Comparison of ENCODE assay signal across 23 cellular contexts in the genomic region with DNA sequence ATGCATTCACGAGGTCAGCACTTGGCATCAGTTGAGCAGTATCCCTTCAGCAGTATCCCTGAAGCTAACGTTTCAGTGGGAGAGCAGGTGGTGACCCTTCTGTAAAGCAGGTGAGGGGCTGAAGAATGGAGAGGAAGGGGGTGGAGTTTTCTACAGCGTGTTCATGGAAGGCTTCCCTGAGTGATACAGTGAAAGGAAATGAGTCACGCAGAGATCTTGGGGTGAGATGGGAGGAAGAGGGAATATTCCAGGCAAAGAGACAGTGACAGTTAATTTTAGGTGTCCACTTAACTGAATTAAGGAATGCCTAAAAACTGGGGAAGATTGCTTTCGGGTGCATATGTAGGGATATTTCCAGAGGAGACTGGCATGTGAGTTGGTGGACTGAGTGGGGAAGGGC. TPM values are rescaled to one million over a fixed set of nuclear protein-coding genes. Genes with fewer than 3 reads are reported as not detected.
DNase-seq lines count a peak whose midpoint lies in the region; ATAC-seq, FAIRE-seq and TF ChIP-seq lines count a peak whose summit lies in the region.
"Had no signal": no experiment of that assay in that cellular context is flagged by ENCODE, and none has a peak within 500 bp of the region (broad histone marks: within the 10 kb centered on the region; RNA-seq: fewer than 3 reads in every experiment).

No MANE protein-coding gene starts in this region.

- no peaks in the 10 kb centered on the region for H3K9me3 Mint-ChIP-seq in astrocyte (ENCODE audit: unreplicated experiment)
- peaks cover 5% of the 10 kb centered on the region for H3K9me3 Mint-ChIP-seq in activated CD4-positive, alpha-beta T cell treated with anti-CD3 and anti-CD28 coated beads, Interleukin-2, amount 10 ng/mL, durations not matched to agents 24 days and 14 days
- H3K9me3 Mint-ChIP-seq: H9 had no signal

- H2AFZ ChIP-seq in IMR-90 (replicated peaks; ENCODE audit: low read length, poor library complexity) (peak overlapping the region; percentile 85), astrocyte (ENCODE audit: low read depth, low read length) (no peak overlapping the region), osteoblast (ENCODE audit: low read length) (peak overlapping the region; percentile 5)
- H2AFZ ChIP-seq: PC-9 had no signal

- no peak for FAIRE-seq in astrocyte (lab: Jason Lieb, UNC)
- FAIRE-seq: GM12878 had no signal

- H4K5ac ChIP-seq in IMR-90 (ENCODE audit: low read depth, low read length): no peak overlapping the region

- H3K9me1 ChIP-seq in IMR-90 (ENCODE audit: insufficient read depth, low read length): peaks cover 8% of the 10 kb centered on the region; the same call in 1 of the 2 replicates

- H3K4me2 ChIP-seq in IMR-90 (ENCODE audit: low read depth, low read length) (no peak overlapping the region), astrocyte (ENCODE audit: low read length) (peak overlapping the region; percentile 12), osteoblast (ENCODE audit: insufficient read depth, low read length) (no peak overlapping the region)
- H3K4me2 ChIP-seq: PC-9 had no signal

- ATAC-seq in IMR-90 (ENCODE audit: low read depth): no peak
- ATAC-seq: GM12878, T-helper 17 cell had no signal

- POLR2A ChIA-PET in IMR-90 (lab: Charles Lee; ENCODE audit: unreplicated experiment): no interaction called here

- peak overlapping the region; percentile 25; the same call in 1 of the 2 replicates for H2BK120ac ChIP-seq in IMR-90 (ENCODE audit: low read depth, low read length)

- H3K27ac Mint-ChIP-seq in astrocyte (ENCODE audit: unreplicated experiment): no peak overlapping the region
- no peak overlapping the region for H3K27ac Mint-ChIP-seq in activated CD4-positive, alpha-beta T cell treated with anti-CD3 and anti-CD28 coated beads, Interleukin-2, amount 10 ng/mL, durations not matched to agents 24 days and 14 days
- H3K27ac Mint-ChIP-seq: CD4-positive, CD25-positive, alpha-beta regulatory T cell; H9; T-helper 17 cell had no signal

- 0 out of 2 replicates have a peak, but pooled peaks cover 1% of the 10 kb centered on the region for H3K4me1 ChIP-seq in IMR-90 (ENCODE audit: control insufficient read depth, insufficient read depth, low read length)
- peaks cover 6% of the 10 kb centered on the region for H3K4me1 ChIP-seq in astrocyte (ENCODE audit: insufficient read depth, low read length)
- H3K4me1 ChIP-seq in osteoblast (ENCODE audit: insufficient read depth, low read length): no peaks in the 10 kb centered on the region
- H3K4me1 ChIP-seq: BE2C had no signal

- no peak overlapping the region for H3K23ac ChIP-seq in IMR-90 (ENCODE audit: low read depth, low read length)

- no peak overlapping the region for H3K9ac ChIP-seq in IMR-90 (ENCODE audit: low read depth, low read length)
- H3K9ac ChIP-seq in astrocyte (ENCODE audit: low read length): no peak overlapping the region

- no peak for TF ChIP-seq POLR2A in IMR-90 (IDR thresholded peaks at IDR 0.05; ENCODE audit: low read depth, low read length)

- H3K27ac ChIP-seq in IMR-90 (ENCODE audit: insufficient read depth, low read length) (no peak overlapping the region), astrocyte (ENCODE audit: low read depth, low read length) (no peak overlapping the region), osteoblast (ENCODE audit: low read depth, low read length) (no peak overlapping the region)
- H3K27ac ChIP-seq: HL-60, PC-9 had no signal

- H3K4me3 ChIP-seq in IMR-90 (ENCODE audit: insufficient read depth, low read depth, low read length) (no peak overlapping the region), astrocyte (ENCODE audit: insufficient read depth, low read depth, low read length) (no peak overlapping the region), osteoblast (ENCODE audit: insufficient read depth, low read length) (no peak overlapping the region)
- H3K4me3 ChIP-seq: GM12878, PC-9 had no signal

- H3K14ac ChIP-seq in IMR-90 (replicated peaks; ENCODE audit: low read depth, low read length): no peak overlapping the region

- no peak for TF ChIP-seq RAD21 in IMR-90 (IDR thresholded peaks at IDR 0.05; ENCODE audit: low read length)

- peak overlapping the region; percentile 19; the same call in 1 of the 2 replicates for H3K4ac ChIP-seq in IMR-90 (ENCODE audit: low read depth, low read length)

- H3K27me3 Mint-ChIP-seq in astrocyte (ENCODE audit: low read depth, unreplicated experiment): peaks cover 3% of the 10 kb centered on the region
- no peaks in the 10 kb centered on the region for H3K27me3 Mint-ChIP-seq in activated CD4-positive, alpha-beta T cell treated with anti-CD3 and anti-CD28 coated beads, Interleukin-2, amount 10 ng/mL, durations not matched to agents 24 days and 14 days
- H3K27me3 Mint-ChIP-seq: CD4-positive, CD25-positive, alpha-beta regulatory T cell; T-helper 17 cell had no signal

- no peaks in the 10 kb centered on the region for H3K79me1 ChIP-seq in IMR-90 (ENCODE audit: low read depth in 1 of 2, low read length in 2 of 2)

- BruUV-seq in IMR-90 (replicated peaks; lab: Mats Ljungman, UMichigan): no TSS peak

- WGBS in IMR-90 (ENCODE audit: extremely low coverage in 2 of 2, insufficient read length in 1 of 2), 2 experiments: 50% methylated on average over 3 of the region's 5 CpGs; no CpG with 5 or more reads in 1 of the 2 experiments

- no peak overlapping the region for H2BK15ac ChIP-seq in IMR-90 (ENCODE audit: low read depth, low read length)

- H3K79me2 ChIP-seq in astrocyte (ENCODE audit: insufficient read depth, low read length) (no peaks in the 10 kb centered on the region), osteoblast (ENCODE audit: insufficient read depth, low read length) (no peaks in the 10 kb centered on the region)

- H3K4me3 Mint-ChIP-seq in astrocyte (ENCODE audit: unreplicated experiment): no peak overlapping the region
- no peak overlapping the region for H3K4me3 Mint-ChIP-seq in activated CD4-positive, alpha-beta T cell treated with anti-CD3 and anti-CD28 coated beads, Interleukin-2, amount 10 ng/mL, durations not matched to agents 24 days and 14 days
- H3K4me3 Mint-ChIP-seq: CD4-positive, CD25-positive, alpha-beta regulatory T cell; H9; T-helper 17 cell had no signal

- H3K27me3 ChIP-seq in IMR-90 (ENCODE audit: control insufficient read depth, insufficient read depth, low read length) (no peaks in the 10 kb centered on the region; the same call in 1 of the 2 replicates), astrocyte (ENCODE audit: insufficient read depth, low read length) (no peaks in the 10 kb centered on the region), osteoblast (ENCODE audit: insufficient read depth, low read length) (peaks cover 12% of the 10 kb centered on the region)
- H3K27me3 ChIP-seq: BE2C had no signal

- in situ Hi-C loops in IMR-90 (cut with MboI; ENCODE audit: low sequenced_read_pairs): no loop called here

- H3K4me1 Mint-ChIP-seq in astrocyte (ENCODE audit: low read depth, unreplicated experiment): peaks cover 4% of the 10 kb centered on the region
- no peaks in the 10 kb centered on the region for H3K4me1 Mint-ChIP-seq in activated CD4-positive, alpha-beta T cell treated with anti-CD3 and anti-CD28 coated beads, Interleukin-2, amount 10 ng/mL, durations not matched to agents 24 days and 14 days
- H3K4me1 Mint-ChIP-seq: CD4-positive, CD25-positive, alpha-beta regulatory T cell; T-helper 17 cell had no signal

- H3K36me3 ChIP-seq in IMR-90 (ENCODE audit: control insufficient read depth, insufficient read depth, low read length): no peaks in the 10 kb centered on the region
- H3K36me3 ChIP-seq in astrocyte (ENCODE audit: insufficient read depth, low read length): no peaks in the 10 kb centered on the region
- no peaks in the 10 kb centered on the region for H3K36me3 ChIP-seq in osteoblast (ENCODE audit: insufficient read depth, low read length)
- H3K36me3 ChIP-seq: BE2C had no signal

- H4K20me1 ChIP-seq in IMR-90 (ENCODE audit: insufficient read depth, low read length) (no peaks in the 10 kb centered on the region), astrocyte (ENCODE audit: insufficient read depth, low read length) (no peaks in the 10 kb centered on the region), osteoblast (ENCODE audit: insufficient read depth, low read length) (no peaks in the 10 kb centered on the region)

- dilution Hi-C loops in IMR-90 (cut with HindIII; ENCODE audit: low sequenced_read_pairs, unreplicated experiment): no loop called here

- TF ChIP-seq CTCF in IMR-90 (conservative IDR thresholded peaks at IDR 0.05; ENCODE audit: low read depth, low read length): no peak
- no peak for TF ChIP-seq CTCF in astrocyte (IDR thresholded peaks at IDR 0.05; ENCODE audit: insufficient read depth, low read depth, low read length)
- no peak for TF ChIP-seq CTCF in osteoblast (IDR thresholded peaks at IDR 0.05; ENCODE audit: extremely low read depth, low read depth, low read length)

- peak overlapping the region; percentile 77; the same call in 1 of the 2 replicates for H2BK20ac ChIP-seq in IMR-90 (ENCODE audit: low read depth, low read length)

- peak; percentile 72 for DNase-seq in ELR (ENCODE audit: low read depth)
- peak; percentile 41 for DNase-seq in IMR-90
- DNase-seq in astrocyte (ENCODE audit: low read depth): no peak
- no peak for DNase-seq in osteoblast (ENCODE audit: insufficient read length, low spot score, missing footprints)
- no peak for DNase-seq in activated CD4-positive, alpha-beta T cell treated with anti-CD3 and anti-CD28 coated beads, Interleukin-2, amount 10 ng/mL, durations not matched to agents 24 days and 14 days
- DNase-seq in amygdala (lab: John Stamatoyannopoulos, UW): no peak
- no peak for DNase-seq in NCI-H2081 treated with DMSO at 0.1 percent for 48 hours (lab: John Stamatoyannopoulos, UW)
- DNase-seq in NCI-H1694 (lab: John Stamatoyannopoulos, UW): no peak
- DNase-seq: BE2C; CD4-positive, CD25-positive, alpha-beta regulatory T cell; COR-L47; DMS 273 treated with DMSO at 0.1 percent for 48 hours; DND-41; GF-D8; H9; NCI-H187; NCI-H226; NCI-H526; PC-9; T-helper 17 cell had no signal

- no peak overlapping the region for H4K91ac ChIP-seq in IMR-90 (ENCODE audit: insufficient read depth, low read depth, low read length)

- H2AK9ac ChIP-seq in IMR-90 (replicated peaks; ENCODE audit: low read depth, low read length, poor library complexity): peak overlapping the region; percentile 56

- H4K8ac ChIP-seq in IMR-90 (ENCODE audit: low read depth in 2 of 2, low read length in 2 of 2): peak overlapping the region in 1 of 2 experiments; percentile 22; a peak in 1 of 4 replicates

- H3K9me3 ChIP-seq in IMR-90 (ENCODE audit: control insufficient read depth, insufficient read depth, low read length) (no peaks in the 10 kb centered on the region), astrocyte (ENCODE audit: insufficient read depth, low read depth, low read length) (no peaks in the 10 kb centered on the region), osteoblast (ENCODE audit: low read depth, low read length) (no peaks in the 10 kb centered on the region)
- H3K9me3 ChIP-seq: BE2C had no signal

- no peaks in the 10 kb centered on the region for H3K36me3 Mint-ChIP-seq in astrocyte (ENCODE audit: low read depth, unreplicated experiment)
- H3K36me3 Mint-ChIP-seq in activated CD4-positive, alpha-beta T cell treated with anti-CD3 and anti-CD28 coated beads, Interleukin-2, amount 10 ng/mL, durations not matched to agents 24 days and 14 days (ENCODE audit: low read depth): no peaks in the 10 kb centered on the region
- H3K36me3 Mint-ChIP-seq: CD4-positive, CD25-positive, alpha-beta regulatory T cell had no signal

- intact Hi-C loops in IMR-90 (cut with micrococcal nuclease): no loop called here
- intact Hi-C loops in activated CD4-positive, alpha-beta T cell treated with anti-CD3 and anti-CD28 coated beads, Interleukin-2, amount 10 ng/mL, durations not matched to agents 24 days and 14 days (cut with micrococcal nuclease): no loop called here

- no peak overlapping the region for H2AK5ac ChIP-seq in IMR-90 (ENCODE audit: low read depth, low read length)

- H2BK5ac ChIP-seq in IMR-90 (ENCODE audit: low read depth, low read length, poor library complexity, severe bottlenecking): no peak overlapping the region

- CTCF ChIA-PET in IMR-90 (lab: Yijun Ruan, JAX): no interaction called here

- H3K56ac ChIP-seq in IMR-90 (ENCODE audit: extremely low read depth, insufficient read depth, low read length): no peak overlapping the region

- H3K18ac ChIP-seq in IMR-90 (ENCODE audit: low read depth, low read length): no peak overlapping the region

RNA-seq across cellular contexts. Expression of a gene that starts 25.7 kb away (rescaled TPM):
- total RNA-seq in IMR-90 (2012; rRNA removed) (not detected in 2 replicates), astrocyte (not detected in 2 replicates), osteoblast (not detected in 2 replicates)
- polyA plus RNA-seq in IMR-90 (2012; rRNA removed): not detected in 2 replicates
- not detected in 2 replicates for polyA plus RNA-seq in IMR-90 (2012; cell fraction: cytosol; rRNA removed)
- polyA plus RNA-seq in IMR-90 (2012; cell fraction: nucleus; rRNA removed; ENCODE audit: low replicate concordance): not detected in 2 replicates
- not detected in 2 replicates for total RNA-seq in activated CD4-positive, alpha-beta T cell treated with anti-CD3 and anti-CD28 coated beads, Interleukin-2, amount 10 ng/mL, durations not matched to agents 24 days and 14 days
- total RNA-seq: CD4-positive, CD25-positive, alpha-beta regulatory T cell; GM12878; H9; PC-9; SK-MEL-5; T-helper 17 cell had no signal
- polyA plus RNA-seq: CD4-positive, CD25-positive, alpha-beta regulatory T cell; GM12878 had no signal

RNA-seq across cellular contexts. Expression of a gene that starts 58.5 kb away (rescaled TPM):
- total RNA-seq in IMR-90 (2012; rRNA removed) (9.9 and 12.5 TPM in 2 replicates), astrocyte (13.8 and 15.3 TPM in 2 replicates), osteoblast (42.3 and 47.1 TPM in 2 replicates)
- polyA plus RNA-seq in IMR-90 (2012; rRNA removed): 7.3 and 8.2 TPM in 2 replicates
- 3.6 and 4.9 TPM in 2 replicates for polyA plus RNA-seq in IMR-90 (2012; cell fraction: cytosol; rRNA removed)
- 3.7 and 5.3 TPM in 2 replicates for polyA plus RNA-seq in IMR-90 (2012; cell fraction: nucleus; rRNA removed; ENCODE audit: low replicate concordance)
- total RNA-seq in activated CD4-positive, alpha-beta T cell treated with anti-CD3 and anti-CD28 coated beads, Interleukin-2, amount 10 ng/mL, durations not matched to agents 24 days and 14 days: not detected in 2 replicates
- total RNA-seq: PC-9 had no signal

Comparison
In these comparisons a context has a peak if more than half of its experiments do, and no peak if none do; other contexts are left out.
1. DNase-seq: peak in ELR (single experiment) and IMR-90 (single experiment); none in astrocyte (single experiment), osteoblast (single experiment), activated CD4-positive, alpha-beta T cell treated with anti-CD3 and anti-CD28 coated beads, Interleukin-2, amount 10 ng/mL, durations not matched to agents 24 days and 14 days (single experiment), amygdala (0 of 56), NCI-H2081 treated with DMSO at 0.1 percent for 48 hours (single experiment) and NCI-H1694 (single experiment).